In the genomic region with DNA sequence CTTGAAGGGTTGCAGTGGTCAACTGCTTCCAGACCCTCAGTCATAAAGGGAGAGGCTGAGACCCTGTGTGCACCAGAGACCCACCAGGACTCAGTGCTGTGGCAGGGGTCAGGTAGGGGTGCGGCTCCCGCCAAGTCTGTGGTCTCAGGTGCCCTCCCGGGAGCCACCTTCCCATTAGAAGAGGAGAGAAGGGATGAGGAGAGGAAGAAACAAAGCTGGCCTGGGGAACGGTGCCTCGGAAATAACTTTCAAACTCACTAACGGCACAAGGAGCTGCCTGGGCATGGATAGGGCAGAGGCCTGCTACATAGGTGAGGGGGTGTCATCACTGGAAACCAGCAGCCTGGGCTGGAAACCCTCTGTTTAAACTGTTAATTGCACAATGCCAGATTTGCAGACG, we compare ENCODE assay signal across 1 cellular context.
TF ChIP-seq lines count a peak whose summit lies in the region.

No MANE protein-coding gene starts in this region.

TF ChIP-seq in HepG2, 621 proteins besides CTCF, POLR2A, EP300 and RAD21 (continued from another document):
- TF ChIP-seq, protein P1, sequence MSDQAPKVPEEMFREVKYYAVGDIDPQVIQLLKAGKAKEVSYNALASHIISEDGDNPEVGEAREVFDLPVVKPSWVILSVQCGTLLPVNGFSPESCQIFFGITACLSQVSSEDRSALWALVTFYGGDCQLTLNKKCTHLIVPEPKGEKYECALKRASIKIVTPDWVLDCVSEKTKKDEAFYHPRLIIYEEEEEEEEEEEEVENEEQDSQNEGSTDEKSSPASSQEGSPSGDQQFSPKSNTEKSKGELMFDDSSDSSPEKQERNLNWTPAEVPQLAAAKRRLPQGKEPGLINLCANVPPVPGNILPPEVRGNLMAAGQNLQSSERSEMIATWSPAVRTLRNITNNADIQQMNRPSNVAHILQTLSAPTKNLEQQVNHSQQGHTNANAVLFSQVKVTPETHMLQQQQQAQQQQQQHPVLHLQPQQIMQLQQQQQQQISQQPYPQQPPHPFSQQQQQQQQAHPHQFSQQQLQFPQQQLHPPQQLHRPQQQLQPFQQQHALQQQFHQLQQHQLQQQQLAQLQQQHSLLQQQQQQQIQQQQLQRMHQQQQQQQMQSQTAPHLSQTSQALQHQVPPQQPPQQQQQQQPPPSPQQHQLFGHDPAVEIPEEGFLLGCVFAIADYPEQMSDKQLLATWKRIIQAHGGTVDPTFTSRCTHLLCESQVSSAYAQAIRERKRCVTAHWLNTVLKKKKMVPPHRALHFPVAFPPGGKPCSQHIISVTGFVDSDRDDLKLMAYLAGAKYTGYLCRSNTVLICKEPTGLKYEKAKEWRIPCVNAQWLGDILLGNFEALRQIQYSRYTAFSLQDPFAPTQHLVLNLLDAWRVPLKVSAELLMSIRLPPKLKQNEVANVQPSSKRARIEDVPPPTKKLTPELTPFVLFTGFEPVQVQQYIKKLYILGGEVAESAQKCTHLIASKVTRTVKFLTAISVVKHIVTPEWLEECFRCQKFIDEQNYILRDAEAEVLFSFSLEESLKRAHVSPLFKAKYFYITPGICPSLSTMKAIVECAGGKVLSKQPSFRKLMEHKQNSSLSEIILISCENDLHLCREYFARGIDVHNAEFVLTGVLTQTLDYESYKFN (CRISPR knock-in tag; conservative IDR thresholded peaks at IDR 0.05) = no peak
- TF ChIP-seq, protein P2, sequence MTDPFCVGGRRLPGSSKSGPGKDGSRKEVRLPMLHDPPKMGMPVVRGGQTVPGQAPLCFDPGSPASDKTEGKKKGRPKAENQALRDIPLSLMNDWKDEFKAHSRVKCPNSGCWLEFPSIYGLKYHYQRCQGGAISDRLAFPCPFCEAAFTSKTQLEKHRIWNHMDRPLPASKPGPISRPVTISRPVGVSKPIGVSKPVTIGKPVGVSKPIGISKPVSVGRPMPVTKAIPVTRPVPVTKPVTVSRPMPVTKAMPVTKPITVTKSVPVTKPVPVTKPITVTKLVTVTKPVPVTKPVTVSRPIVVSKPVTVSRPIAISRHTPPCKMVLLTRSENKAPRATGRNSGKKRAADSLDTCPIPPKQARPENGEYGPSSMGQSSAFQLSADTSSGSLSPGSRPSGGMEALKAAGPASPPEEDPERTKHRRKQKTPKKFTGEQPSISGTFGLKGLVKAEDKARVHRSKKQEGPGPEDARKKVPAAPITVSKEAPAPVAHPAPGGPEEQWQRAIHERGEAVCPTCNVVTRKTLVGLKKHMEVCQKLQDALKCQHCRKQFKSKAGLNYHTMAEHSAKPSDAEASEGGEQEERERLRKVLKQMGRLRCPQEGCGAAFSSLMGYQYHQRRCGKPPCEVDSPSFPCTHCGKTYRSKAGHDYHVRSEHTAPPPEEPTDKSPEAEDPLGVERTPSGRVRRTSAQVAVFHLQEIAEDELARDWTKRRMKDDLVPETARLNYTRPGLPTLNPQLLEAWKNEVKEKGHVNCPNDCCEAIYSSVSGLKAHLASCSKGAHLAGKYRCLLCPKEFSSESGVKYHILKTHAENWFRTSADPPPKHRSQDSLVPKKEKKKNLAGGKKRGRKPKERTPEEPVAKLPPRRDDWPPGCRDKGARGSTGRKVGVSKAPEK (CRISPR knock-in tag; IDR thresholded peaks at IDR 0.05; ENCODE audit: borderline replicate concordance) = no peak
- TF ChIP-seq ZNF460 (CRISPR knock-in tag; IDR thresholded peaks at IDR 0.05; ENCODE audit: borderline replicate concordance) = no peak
- TF ChIP-seq TFDP2 (CRISPR knock-in tag; IDR thresholded peaks at IDR 0.05) = no peak
